Comparison of ENCODE assay signal across 26 cellular contexts in the genomic region with DNA sequence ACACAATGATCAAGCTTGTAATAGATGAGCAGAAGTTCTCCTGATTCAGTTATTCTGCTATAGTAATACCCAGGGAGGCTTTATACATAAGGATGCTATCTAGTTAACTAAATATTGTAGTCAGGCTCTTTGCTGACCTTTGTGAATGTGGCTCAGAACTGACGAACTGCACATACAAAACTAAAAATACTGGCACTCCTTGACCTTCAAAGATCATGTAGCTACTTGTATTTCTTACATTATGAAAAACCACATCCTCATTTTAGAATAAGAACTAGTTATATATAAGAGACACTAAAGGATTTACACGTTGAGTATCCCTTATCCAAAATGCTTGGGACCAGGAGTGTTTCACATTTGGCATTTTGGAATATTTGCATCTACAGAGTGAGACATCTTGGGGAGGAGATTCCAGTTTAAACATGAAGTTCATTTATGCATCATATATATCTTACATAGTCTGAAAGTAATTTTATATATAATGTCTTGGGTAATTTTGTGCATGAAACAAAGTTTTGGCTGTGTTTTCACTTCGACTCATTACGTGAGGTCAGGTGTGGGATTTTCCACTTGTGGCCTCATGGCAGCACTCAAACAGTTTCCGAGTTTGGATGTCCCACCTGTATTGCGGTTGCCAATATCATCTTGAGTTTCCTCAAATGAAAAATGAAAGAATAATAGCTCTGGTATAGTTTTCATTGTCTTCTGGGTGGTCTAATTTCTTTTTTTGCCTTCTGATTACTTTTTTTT. TPM values are rescaled to one million over a fixed set of nuclear protein-coding genes. Genes with fewer than 3 reads are reported as not detected.
DNase-seq lines count a peak whose midpoint lies in the region; ATAC-seq and TF ChIP-seq lines count a peak whose summit lies in the region.
"Had no signal": no experiment of that assay in that cellular context is flagged by ENCODE, and none has a peak within 500 bp of the region (broad histone marks: within the 10 kb centered on the region; RNA-seq: fewer than 3 reads in every experiment).

No MANE protein-coding gene starts in this region.

- H4K20me1 ChIP-seq in KMS-11 (ENCODE audit: insufficient read depth) (no peaks in the 10 kb centered on the region), hepatocyte (ENCODE audit: insufficient read depth, poor library complexity, severe bottlenecking) (no peaks in the 10 kb centered on the region)
- H4K20me1 ChIP-seq: BLaER1 treated with 17β-estradiol and CSF1 and Interleukin-3, amounts not matched to agents 10 nM and 100 nM had no signal

- H3K36me3 ChIP-seq in KMS-11 (ENCODE audit: insufficient read depth) (no peaks in the 10 kb centered on the region), hepatocyte (replicated peaks; ENCODE audit: insufficient read depth, low read depth) (no peaks in the 10 kb centered on the region), HAP-1 (replicated peaks) (no peaks in the 10 kb centered on the region)
- H3K36me3 ChIP-seq: BLaER1 treated with 17β-estradiol and CSF1 and Interleukin-3, amounts not matched to agents 10 nM and 100 nM had no signal

- no peaks in the 10 kb centered on the region for H3K4me1 Mint-ChIP-seq in activated T-cell treated with anti-CD3 and anti-CD28 coated beads, Interleukin-2, amount 50 U/mL, for 24 hours (ENCODE audit: low read depth)

- H3K9me3 ChIP-seq in hepatocyte (ENCODE audit: low read depth) (no peaks in the 10 kb centered on the region), HAP-1 (no peaks in the 10 kb centered on the region)
- H3K9me3 ChIP-seq: A549 had no signal

- peaks cover 4% of the 10 kb centered on the region for H3K9me3 Mint-ChIP-seq in activated T-cell treated with anti-CD3 and anti-CD28 coated beads, Interleukin-2, amount 50 U/mL, for 24 hours

- H2AFZ ChIP-seq in KMS-11 (ENCODE audit: low read depth) (peak overlapping the region; percentile 12; the same call in 1 of the 2 replicates), hepatocyte (no peak overlapping the region)

- H3K27ac ChIP-seq in KMS-11 (peak overlapping the region; percentile 60), hepatocyte (no peak overlapping the region)
- H3K27ac ChIP-seq: A549; BLaER1 treated with 17β-estradiol and CSF1 and Interleukin-3, amounts not matched to agents 10 nM and 100 nM; SK-N-MC had no signal

- H3K27me3 Mint-ChIP-seq in activated T-cell treated with anti-CD3 and anti-CD28 coated beads, Interleukin-2, amount 50 U/mL, for 24 hours, result no peaks in the 10 kb centered on the region
- H3K27me3 Mint-ChIP-seq: CD4-positive, alpha-beta T cell had no signal

- peak; percentile 64 for ATAC-seq in GM18870 (IDR thresholded peaks at IDR 0.05; ENCODE audit: unreplicated experiment)
- peak; percentile 68 for ATAC-seq in HG02610 (IDR thresholded peaks at IDR 0.05; ENCODE audit: unreplicated experiment)
- no peak for ATAC-seq in GM19397 (IDR thresholded peaks at IDR 0.05; ENCODE audit: unreplicated experiment)
- ATAC-seq: A549, HCT116 had no signal

- no peak overlapping the region for H3K4me3 Mint-ChIP-seq in activated T-cell treated with anti-CD3 and anti-CD28 coated beads, Interleukin-2, amount 50 U/mL, for 24 hours
- H3K4me3 Mint-ChIP-seq: CD4-positive, alpha-beta T cell; T-helper 1 cell treated with Interleukin-12 subunit alpha and Interleukin-12 subunit beta and Interleukin-4 antibody, amounts not matched to agents 30 μg/mL and 1 μg/mL, for 36 hours had no signal

- in situ Hi-C loops in HAP-1 (cut with MboI; ENCODE audit: low sequenced_read_pairs), result no loop called here

- H3K4me2 ChIP-seq in KMS-11, result peak overlapping the region; percentile 47
- H3K4me2 ChIP-seq in hepatocyte, result no peak overlapping the region
- H3K4me2 ChIP-seq: A549; BLaER1 treated with 17β-estradiol and CSF1 and Interleukin-3, amounts not matched to agents 10 nM and 100 nM had no signal

- no peak overlapping the region for H3K4me3 ChIP-seq in KMS-11 (IDR thresholded peaks at IDR 0.05; ENCODE audit: insufficient read depth, low read depth, low read length)
- no peak overlapping the region for H3K4me3 ChIP-seq in hepatocyte
- no peak overlapping the region for H3K4me3 ChIP-seq in HAP-1
- H3K4me3 ChIP-seq: A549; BLaER1 treated with 17β-estradiol and CSF1 and Interleukin-3, amounts not matched to agents 10 nM and 100 nM; SK-N-MC had no signal

- no peaks in the 10 kb centered on the region for H3K27me3 ChIP-seq in KMS-11 (ENCODE audit: insufficient read depth, low read depth)
- H3K27me3 ChIP-seq in hepatocyte, result no peaks in the 10 kb centered on the region
- no peaks in the 10 kb centered on the region for H3K27me3 ChIP-seq in HAP-1 (ENCODE audit: low read depth)
- H3K27me3 ChIP-seq: BLaER1 treated with 17β-estradiol and CSF1 and Interleukin-3, amounts not matched to agents 10 nM and 100 nM had no signal

- H3K4me1 ChIP-seq in KMS-11 (ENCODE audit: low read depth, poor library complexity, severe bottlenecking) (peaks cover 73% of the 10 kb centered on the region), hepatocyte (ENCODE audit: insufficient read depth) (no peaks in the 10 kb centered on the region), HAP-1 (no peaks in the 10 kb centered on the region)
- H3K4me1 ChIP-seq: A549; BLaER1 treated with 17β-estradiol and CSF1 and Interleukin-3, amounts not matched to agents 10 nM and 100 nM had no signal

- no peaks in the 10 kb centered on the region for H3K79me2 ChIP-seq in KMS-11 (ENCODE audit: insufficient read depth, low read depth)
- H3K79me2 ChIP-seq in hepatocyte, result no peaks in the 10 kb centered on the region

- H3K9ac ChIP-seq in KMS-11, result peak overlapping the region; percentile 2; the same call in 1 of the 2 replicates
- H3K9ac ChIP-seq: BLaER1 treated with 17β-estradiol and CSF1 and Interleukin-3, amounts not matched to agents 10 nM and 100 nM had no signal

- DNase-seq in hepatocyte (ENCODE audit: low spot score), result no peak
- DNase-seq in HAP-1 (ENCODE audit: low spot score in 2 of 2), result no peak
- no peak for DNase-seq in activated T-cell treated with anti-CD3 and anti-CD28 coated beads, Interleukin-2, amount 50 U/mL, for 24 hours
- DNase-seq: AML-193; CD4-positive, alpha-beta T cell; Kasumi-1; MV-4-11; NCI-H1105; NCI-H1436 treated with DMSO at 0.1 percent for 48 hours; NCI-H187 treated with DMSO at 0.1 percent for 48 hours; NCI-H2171 treated with DMSO at 0.1 percent for 48 hours; NCI-H345; NCI-H510A treated with DMSO at 0.1 percent for 48 hours; NCI-H748 treated with DMSO at 0.1 percent for 48 hours; SIG-M5; SW 1271 had no signal

- no peaks in the 10 kb centered on the region for H3K9me2 ChIP-seq in hepatocyte (replicated peaks; ENCODE audit: insufficient read depth)

- 88% methylated on average over 6 of the region's 6 CpGs for WGBS in hepatocyte (ENCODE audit: low lambda C conversion rate, missing lambda C conversion rate)

- no peaks in the 10 kb centered on the region for H3K36me3 Mint-ChIP-seq in activated T-cell treated with anti-CD3 and anti-CD28 coated beads, Interleukin-2, amount 50 U/mL, for 24 hours (ENCODE audit: low read depth)

- no peak overlapping the region for H3K27ac Mint-ChIP-seq in activated T-cell treated with anti-CD3 and anti-CD28 coated beads, Interleukin-2, amount 50 U/mL, for 24 hours
- H3K27ac Mint-ChIP-seq: CD4-positive, alpha-beta T cell; T-helper 1 cell treated with Interleukin-12 subunit alpha and Interleukin-12 subunit beta and Interleukin-4 antibody, amounts not matched to agents 30 μg/mL and 1 μg/mL, for 36 hours had no signal

- no peak for TF ChIP-seq CTCF in KMS-11 (conservative IDR thresholded peaks at IDR 0.05; ENCODE audit: low read depth, low read length)
- TF ChIP-seq CTCF in hepatocyte (IDR thresholded peaks at IDR 0.05; ENCODE audit: poor library complexity), result no peak

RNA-seq across cellular contexts. Expression of gene FBXL7, which starts 58.4 kb away (rescaled TPM):
- total RNA-seq in hepatocyte, result 10.3 and 12.1 TPM in 2 replicates
- polyA plus RNA-seq in hepatocyte, result 8.4 and 10.6 TPM in 2 replicates
- total RNA-seq: CD4-positive, alpha-beta T cell; HT-29 had no signal
